8 cellular contexts compared by ENCODE assay signal in genomic region chr10:35641430-35642015, GRCh38. TPM values are rescaled to one million over a fixed set of nuclear protein-coding genes. Genes with fewer than 3 reads are reported as not detected.
DNase-seq lines count a peak whose midpoint lies in the region; ATAC-seq lines count a peak whose summit lies in the region.

No MANE protein-coding gene starts in this region.

- H2BK12ac ChIP-seq in trophoblast cell (ENCODE audit: low read length) = no peak overlapping the region

- POLR2A ChIA-PET in activated CD4-positive, alpha-beta memory T cell treated with anti-CD3 and anti-CD28 coated beads, Interleukin-2, amount 10 ng/mL, durations not matched to agents 7 days and 5 days (lab: Charles Lee) = no interaction called here

- H3K4me1 ChIP-seq in trophoblast cell (ENCODE audit: control insufficient read depth in 1 of 2, insufficient read depth in 2 of 2, low read length in 2 of 2) = peaks cover 11 to 18% of the 10 kb centered on the region in 2 experiments

- no peak overlapping the region for H3K23ac ChIP-seq in trophoblast cell (ENCODE audit: low read length)

- H4K91ac ChIP-seq in trophoblast cell (ENCODE audit: low read depth, low read length) = peak overlapping the region; percentile 75

- H3K79me2 ChIP-seq in trophoblast cell (ENCODE audit: control insufficient read depth, insufficient read depth, low read length, poor library complexity) = peaks cover 4% of the 10 kb centered on the region

- no peak overlapping the region for H3K27ac Mint-ChIP-seq in activated CD4-positive, alpha-beta memory T cell treated with anti-CD3 and anti-CD28 coated beads, Interleukin-2, amount 10 ng/mL, durations not matched to agents 7 days and 5 days

- CTCF ChIA-PET in activated CD4-positive, alpha-beta memory T cell treated with anti-CD3 and anti-CD28 coated beads, Interleukin-2, amount 10 ng/mL, durations not matched to agents 7 days and 5 days (lab: Charles Lee) = no interaction called here

- peak overlapping the region; percentile 4 for H3K18ac ChIP-seq in trophoblast cell (ENCODE audit: low read length)

- peak overlapping the region; percentile 22 for H3K4ac ChIP-seq in trophoblast cell (ENCODE audit: low read depth, low read length)

- H3K9ac ChIP-seq in trophoblast cell (ENCODE audit: low read length) = peak overlapping the region; percentile 92

- peak overlapping the region; percentile 74 for H3K4me3 Mint-ChIP-seq in activated CD4-positive, alpha-beta memory T cell treated with anti-CD3 and anti-CD28 coated beads, Interleukin-2, amount 10 ng/mL, durations not matched to agents 7 days and 5 days

- H4K12ac ChIP-seq in trophoblast cell (ENCODE audit: low read depth, low read length) = peak overlapping the region; percentile 54

- H3K27me3 ChIP-seq in trophoblast cell (ENCODE audit: insufficient read depth, low read length) = peaks cover 2% of the 10 kb centered on the region

- WGBS in trophoblast cell (ENCODE audit: extremely low coverage, insufficient coverage, insufficient read length) = no CpG with 5 or more reads among the region's 79 CpGs

- H2BK120ac ChIP-seq in trophoblast cell (ENCODE audit: insufficient read depth, low read length, poor library complexity) = peak overlapping the region; percentile 44

- ATAC-seq in GM19395 (IDR thresholded peaks at IDR 0.05; ENCODE audit: unreplicated experiment) (peak; percentile 31), HG03342 (IDR thresholded peaks at IDR 0.05; ENCODE audit: unreplicated experiment) (peak; percentile 14)

- H3K4me3 ChIP-seq in trophoblast cell (ENCODE audit: low read depth, low read length) = peak overlapping the region; percentile 87

- H4K8ac ChIP-seq in trophoblast cell (ENCODE audit: low read depth, low read length) = peak overlapping the region; percentile 45

- peak overlapping the region; percentile 46 for H3K14ac ChIP-seq in trophoblast cell (ENCODE audit: low read length)

- H2AK5ac ChIP-seq in trophoblast cell (ENCODE audit: low read length) = no peak overlapping the region

- H3K27me3 Mint-ChIP-seq in activated CD4-positive, alpha-beta memory T cell treated with anti-CD3 and anti-CD28 coated beads, Interleukin-2, amount 10 ng/mL, durations not matched to agents 7 days and 5 days = peaks cover 70% of the 10 kb centered on the region

- H2BK5ac ChIP-seq in trophoblast cell (ENCODE audit: low read depth, low read length, poor library complexity) = peak overlapping the region; percentile 58

- DNase-seq in DMS114 treated with DMSO at 0.1 percent for 48 hours (lab: John Stamatoyannopoulos, UW; ENCODE audit: unreplicated experiment) (peak; percentile 44), germinal center (ENCODE audit: low spot score) (peak; percentile 37), trophoblast cell (peak in 1 of 2 donors; percentile 41), NCI-H526 treated with DMSO at 0.1 percent for 48 hours (lab: John Stamatoyannopoulos, UW) (no peak), SW 1271 (lab: John Stamatoyannopoulos, UW) (no peak)
- no peak for DNase-seq in activated CD4-positive, alpha-beta memory T cell treated with anti-CD3 and anti-CD28 coated beads, Interleukin-2, amount 10 ng/mL, durations not matched to agents 7 days and 5 days

- peak overlapping the region; percentile 40 for H2AFZ ChIP-seq in trophoblast cell (ENCODE audit: insufficient read depth, low read length, poor library complexity)

- H3K4me2 ChIP-seq in trophoblast cell (ENCODE audit: low read length) = peak overlapping the region; percentile 72

- H3K9me3 Mint-ChIP-seq in activated CD4-positive, alpha-beta memory T cell treated with anti-CD3 and anti-CD28 coated beads, Interleukin-2, amount 10 ng/mL, durations not matched to agents 7 days and 5 days = no peaks in the 10 kb centered on the region

- H3K36me3 Mint-ChIP-seq in activated CD4-positive, alpha-beta memory T cell treated with anti-CD3 and anti-CD28 coated beads, Interleukin-2, amount 10 ng/mL, durations not matched to agents 7 days and 5 days (ENCODE audit: low read depth) = no peaks in the 10 kb centered on the region

- peaks cover 17% of the 10 kb centered on the region for H3K79me1 ChIP-seq in trophoblast cell (ENCODE audit: low read length)

- H3K9me3 ChIP-seq in trophoblast cell (ENCODE audit: insufficient read depth, low read depth, low read length) = peaks cover 6% of the 10 kb centered on the region

- peaks cover 31% of the 10 kb centered on the region for H3K4me1 Mint-ChIP-seq in activated CD4-positive, alpha-beta memory T cell treated with anti-CD3 and anti-CD28 coated beads, Interleukin-2, amount 10 ng/mL, durations not matched to agents 7 days and 5 days

- peak overlapping the region; percentile 83 for H3K27ac ChIP-seq in trophoblast cell (ENCODE audit: low read depth, low read length)

- H3K36me3 ChIP-seq in trophoblast cell (ENCODE audit: control insufficient read depth in 1 of 2, insufficient read depth in 2 of 2, low read length in 2 of 2) = peaks cover 0 to 4% of the 10 kb centered on the region in 2 experiments

RNA-seq across cellular contexts. Expression of gene FZD8, which starts 0.6 kb away (rescaled TPM):
- under 1 TPM; 0.65 to 0.95 TPM for total RNA-seq in activated CD4-positive, alpha-beta memory T cell treated with anti-CD3 and anti-CD28 coated beads, Interleukin-2, amount 10 ng/mL, durations not matched to agents 7 days and 5 days
- 6.6 TPM in 2 replicates for polyA plus RNA-seq in trophoblast cell (2013)

RNA-seq across cellular contexts. Expression of gene GJD4, which starts 36.4 kb away (rescaled TPM):
- not detected for total RNA-seq in activated CD4-positive, alpha-beta memory T cell treated with anti-CD3 and anti-CD28 coated beads, Interleukin-2, amount 10 ng/mL, durations not matched to agents 7 days and 5 days
- 0.04 and 0.05 TPM in 2 replicates for polyA plus RNA-seq in trophoblast cell (2013)

Comparison
In these comparisons a context has a peak if more than half of its experiments do, and no peak if none do; other contexts are left out.
1. DNase-seq: peak in DMS114 treated with DMSO at 0.1 percent for 48 hours (single experiment) and germinal center (single experiment); none in activated CD4-positive, alpha-beta memory T cell treated with anti-CD3 and anti-CD28 coated beads, Interleukin-2, amount 10 ng/mL, durations not matched to agents 7 days and 5 days (single experiment), NCI-H526 treated with DMSO at 0.1 percent for 48 hours (single experiment) and SW 1271 (0 of 2).